8 cellular contexts compared by ENCODE assay signal in genomic region chr10:76311752-76312699, GRCh38.
DNase-seq lines count a peak whose midpoint lies in the region; ATAC-seq, FAIRE-seq and TF ChIP-seq lines count a peak whose summit lies in the region.

No MANE protein-coding gene starts in this region.

- intact Hi-C loops in ovary (cut with DNase I), result no loop called here

- DNase-seq in AG10803 (ENCODE audit: low read depth) (peak; percentile 28), T1000 (lab: John Stamatoyannopoulos, UW) (peak; percentile 6), keratinocyte (ENCODE audit: low read depth, low spot score) (no peak), ovary (no peak), putamen (ENCODE audit: low spot score) (no peak), GM12892 (ENCODE audit: insufficient read length) (no peak)

- ATAC-seq in GM18502 (IDR thresholded peaks at IDR 0.05; ENCODE audit: poor library complexity, unreplicated experiment), result peak; percentile 75
- peak; percentile 92 for ATAC-seq in HG03521 (IDR thresholded peaks at IDR 0.05; ENCODE audit: unreplicated experiment)

- no peaks in the 10 kb centered on the region for H3K4me1 ChIP-seq in keratinocyte (ENCODE audit: control insufficient read depth, extremely low read depth, insufficient read depth, low read length)
- peaks cover 5% of the 10 kb centered on the region for H3K4me1 ChIP-seq in ovary (ENCODE audit: insufficient read depth)

- no peaks in the 10 kb centered on the region for H3K9me3 ChIP-seq in keratinocyte (ENCODE audit: control insufficient read depth, low read depth, low read length)
- H3K9me3 ChIP-seq in ovary, result no peaks in the 10 kb centered on the region

- TF ChIP-seq POLR2A in ovary (IDR thresholded peaks at IDR 0.05) (no peak), GM12892 (IDR thresholded peaks at IDR 0.05; ENCODE audit: low read depth, low read length) (no peak)

- TF ChIP-seq EP300 in ovary (IDR thresholded peaks at IDR 0.05), result no peak

- H3K27ac ChIP-seq in keratinocyte (ENCODE audit: control insufficient read depth, insufficient read depth, low read length) (no peak overlapping the region), ovary (peak overlapping the region in 1 of 2 donors; percentile 34)

- FAIRE-seq in keratinocyte (lab: Jason Lieb, UNC) (peak; percentile 59), GM12892 (lab: Jason Lieb, UNC) (no peak)

- H2AFZ ChIP-seq in keratinocyte (ENCODE audit: control insufficient read depth, low read length), result no peak overlapping the region

- dilution Hi-C loops in keratinocyte (cut with MboI; ENCODE audit: extremely low pct_ligation_motif_present, low sequenced_read_pairs), result no loop called here

- H4K20me1 ChIP-seq in keratinocyte (ENCODE audit: control insufficient read depth, extremely low read depth, insufficient read depth, low read length), result no peaks in the 10 kb centered on the region

- H3K4me2 ChIP-seq in keratinocyte (ENCODE audit: control insufficient read depth, extremely low read depth, insufficient read depth, low read depth, low read length), result no peak overlapping the region

- TF ChIP-seq CTCF in AG10803 (conservative IDR thresholded peaks at IDR 0.05; ENCODE audit: low read length), result peak; percentile 49
- peak; percentile 63 to 92 (median 76) for TF ChIP-seq CTCF in keratinocyte (optimal IDR thresholded peaks at IDR 0.05 in 1 of 3, IDR thresholded peaks at IDR 0.05 in 1 of 3, conservative IDR thresholded peaks at IDR 0.05 in 1 of 3; ENCODE audit: extremely low read depth in 1 of 3, insufficient read depth in 2 of 3, low read length in 3 of 3)
- no peak for TF ChIP-seq CTCF in ovary (IDR thresholded peaks at IDR 0.05)

- 27 to 43% (median 34%) methylated on average over 5 of the region's 5 CpGs for WGBS in ovary, 3 donors

- H3K36me3 ChIP-seq in keratinocyte (ENCODE audit: control insufficient read depth in 2 of 2, extremely low read depth in 1 of 2, insufficient read depth in 2 of 2, low read length in 2 of 2), result no peaks in the 10 kb centered on the region
- H3K36me3 ChIP-seq in ovary, result no peaks in the 10 kb centered on the region

- no peak overlapping the region for H3K9ac ChIP-seq in keratinocyte (ENCODE audit: control insufficient read depth, extremely low read depth, insufficient read depth, low read length)

- H3K4me3 ChIP-seq in AG10803 (ENCODE audit: low read length) (no peak overlapping the region), keratinocyte (ENCODE audit: control insufficient read depth in 2 of 3, extremely low read depth in 1 of 3, insufficient read depth in 2 of 3, low read depth in 1 of 3, low read length in 3 of 3) (no peak overlapping the region), ovary (no peak overlapping the region)

- no peaks in the 10 kb centered on the region for H3K9me1 ChIP-seq in keratinocyte (ENCODE audit: control insufficient read depth, extremely low read depth, insufficient read depth, low read length)

- H3K79me2 ChIP-seq in keratinocyte (ENCODE audit: control insufficient read depth, insufficient read depth, low read length), result no peaks in the 10 kb centered on the region

- H3K27me3 ChIP-seq in keratinocyte (ENCODE audit: control insufficient read depth, extremely low read depth, insufficient read depth, low read length) (peaks cover 4% of the 10 kb centered on the region), ovary (no peaks in the 10 kb centered on the region)

Comparison
In these comparisons a context has a peak if more than half of its experiments do, and no peak if none do; other contexts are left out.
1. DNase-seq: peak in AG10803 (single experiment) and T1000 (single experiment); none in keratinocyte (single experiment), ovary (0 of 5), putamen (single experiment) and GM12892 (single experiment).
2. CTCF ChIP-seq: peak in AG10803 (single experiment) and keratinocyte (3 of 3); none in ovary (0 of 3).